Comparison of ENCODE assay signal across 1 cellular context in genomic region chr1:41880951-41881885, GRCh38.
TF ChIP-seq lines count a peak whose summit lies in the region.

No MANE protein-coding gene starts in this region.

TF ChIP-seq in K562, 482 proteins besides CTCF, POLR2A, EP300 and RAD21 (continued from another document):
- TF ChIP-seq ZNF407 (IDR thresholded peaks at IDR 0.05; ENCODE audit: low read depth) = no peak
- TF ChIP-seq U2AF2 (optimal IDR thresholded peaks at IDR 0.05; ENCODE audit: low read depth, low read length) = no peak
- TF ChIP-seq ZNF512 (tag; IDR thresholded peaks at IDR 0.05) = no peak
- TF ChIP-seq ZNF3 (CRISPR knock-in tag; IDR thresholded peaks at IDR 0.05) = no peak
- no peak for TF ChIP-seq GTF2E2 (tag; IDR thresholded peaks at IDR 0.05)
- no peak for TF ChIP-seq ZNF507 (tag; conservative IDR thresholded peaks at IDR 0.05)
- no peak for TF ChIP-seq CEBPG (CRISPR knock-in tag; IDR thresholded peaks at IDR 0.05)
- peak; percentile 59 to 81 for TF ChIP-seq CEBPG (tag; conservative IDR thresholded peaks at IDR 0.05 in 1 of 2, IDR thresholded peaks at IDR 0.05 in 1 of 2)
- no peak for TF ChIP-seq BCOR (IDR thresholded peaks at IDR 0.05)
- no peak for TF ChIP-seq XRCC3 (IDR thresholded peaks at IDR 0.05)
- TF ChIP-seq VEZF1 (CRISPR knock-in tag; IDR thresholded peaks at IDR 0.05) = no peak
- TF ChIP-seq ZSCAN32 (CRISPR knock-in tag; IDR thresholded peaks at IDR 0.05) = no peak
- TF ChIP-seq SMARCC2 (IDR thresholded peaks at IDR 0.05; ENCODE audit: low read depth) = no peak
- TF ChIP-seq KAT2B (IDR thresholded peaks at IDR 0.05; ENCODE audit: low read depth, low read length) = no peak
- no peak for TF ChIP-seq ZBTB8A (IDR thresholded peaks at IDR 0.05; ENCODE audit: partially characterized antibody)
- TF ChIP-seq ZNF140 (CRISPR knock-in tag; IDR thresholded peaks at IDR 0.05) = no peak
- no peak for TF ChIP-seq NBN (IDR thresholded peaks at IDR 0.05; ENCODE audit: low read depth)
- TF ChIP-seq NFE2L1 (tag; IDR thresholded peaks at IDR 0.05; ENCODE audit: borderline replicate concordance, low read depth) = no peak
- TF ChIP-seq SOX6 (IDR thresholded peaks at IDR 0.05) = peak; percentile 36; the same call in 1 of the 2 replicates
- TF ChIP-seq ILF3 (IDR thresholded peaks at IDR 0.05; ENCODE audit: borderline replicate concordance) = no peak
- TF ChIP-seq TCF7L2 (IDR thresholded peaks at IDR 0.05; ENCODE audit: low read depth, low read length) = no peak
- TF ChIP-seq ELF2 (CRISPR knock-in tag; IDR thresholded peaks at IDR 0.05) = no peak
- no peak for TF ChIP-seq ZNF143 (CRISPR knock-in tag; IDR thresholded peaks at IDR 0.05)
- no peak for TF ChIP-seq HMG20A (CRISPR knock-in tag; conservative IDR thresholded peaks at IDR 0.05)
- no peak for TF ChIP-seq ZNF518B (CRISPR knock-in tag; IDR thresholded peaks at IDR 0.05)
- no peak for TF ChIP-seq ZNF778 (CRISPR knock-in tag; IDR thresholded peaks at IDR 0.05)
- TF ChIP-seq PML (IDR thresholded peaks at IDR 0.05; ENCODE audit: low read length) = no peak
- no peak for TF ChIP-seq SMC3 (conservative IDR thresholded peaks at IDR 0.05; ENCODE audit: insufficient read depth, low read depth, low read length)
- no peak for TF ChIP-seq FOXJ3 (CRISPR knock-in tag; IDR thresholded peaks at IDR 0.05)
- no peak for TF ChIP-seq ZNF175 (CRISPR knock-in tag; IDR thresholded peaks at IDR 0.05; ENCODE audit: low read depth)
